ENCODE assay signal across 24 cellular contexts in genomic region chr1:204854286-204854685, GRCh38. TPM values are rescaled to one million over a fixed set of nuclear protein-coding genes. Genes with fewer than 3 reads are reported as not detected.
"Had no signal": no experiment of that assay in that cellular context is flagged by ENCODE, and none has a peak within 500 bp of the region (broad histone marks: within the 10 kb centered on the region; RNA-seq: fewer than 3 reads in every experiment).

No MANE protein-coding gene starts in this region.

- H3K4me1 Mint-ChIP-seq: naive thymus-derived CD4-positive, alpha-beta T cell; stimulated activated naive B cell treated with anti-CD40 and anti-IgM and Interleukin-4, amounts not matched to agents 10 μg/mL and 1 μg/mL and 100 μg/mL, for 72 hours had no signal

- H3K4me3 Mint-ChIP-seq: dendritic cell treated with granulocyte-macrophage colony-stimulating factor and Interleukin-4, amounts not matched to agents 40 ng/mL and 50 ng/mL, for 4 days; endodermal cell; naive thymus-derived CD4-positive, alpha-beta T cell; nephron; neural progenitor cell; stimulated activated naive B cell treated with anti-CD40 and anti-IgM and Interleukin-4, amounts not matched to agents 10 μg/mL and 1 μg/mL and 100 μg/mL, for 72 hours; stimulated activated naive CD8-positive, alpha-beta T cell treated with anti-CD3 and anti-CD28 coated beads, Interleukin-15, Interleukin-2, amounts not matched to agents 100 ng/mL and 50 ng/mL, for 24 hours had no signal

- H3K9me3 Mint-ChIP-seq: dendritic cell treated with granulocyte-macrophage colony-stimulating factor and Interleukin-4, amounts not matched to agents 40 ng/mL and 50 ng/mL, for 4 days; endodermal cell; nephron; neural progenitor cell; stimulated activated naive B cell treated with anti-CD40 and anti-IgM and Interleukin-4, amounts not matched to agents 10 μg/mL and 1 μg/mL and 100 μg/mL, for 72 hours; stimulated activated naive CD8-positive, alpha-beta T cell treated with anti-CD3 and anti-CD28 coated beads, Interleukin-15, Interleukin-2, amounts not matched to agents 100 ng/mL and 50 ng/mL, for 24 hours had no signal

- ATAC-seq: esophagus mucosa; gastroesophageal sphincter; heart left ventricle; left cardiac atrium; left lung; naive thymus-derived CD4-positive, alpha-beta T cell; psoas muscle; right cardiac atrium; stimulated activated naive B cell treated with anti-CD40 and anti-IgM and Interleukin-4, amounts not matched to agents 10 μg/mL and 1 μg/mL and 100 μg/mL, for 72 hours had no signal

- H3K36me3 Mint-ChIP-seq: neural progenitor cell; stimulated activated naive B cell treated with anti-CD40 and anti-IgM and Interleukin-4, amounts not matched to agents 10 μg/mL and 1 μg/mL and 100 μg/mL, for 72 hours had no signal

- H3K27ac Mint-ChIP-seq: dendritic cell treated with granulocyte-macrophage colony-stimulating factor and Interleukin-4, amounts not matched to agents 40 ng/mL and 50 ng/mL, for 4 days; endodermal cell; naive thymus-derived CD4-positive, alpha-beta T cell; nephron; neural progenitor cell; stimulated activated naive B cell treated with anti-CD40 and anti-IgM and Interleukin-4, amounts not matched to agents 10 μg/mL and 1 μg/mL and 100 μg/mL, for 72 hours; stimulated activated naive CD8-positive, alpha-beta T cell treated with anti-CD3 and anti-CD28 coated beads, Interleukin-15, Interleukin-2, amounts not matched to agents 100 ng/mL and 50 ng/mL, for 24 hours had no signal

- DNase-seq: colonic mucosa; effector CD8-positive, alpha-beta T cell; endodermal cell; foreskin fibroblast; heart left ventricle; left cardiac atrium; left lung; mesenchymal stem cell; midbrain; naive thymus-derived CD4-positive, alpha-beta T cell; nucleus accumbens; psoas muscle; right cardiac atrium; spleen; stimulated activated CD4-positive, alpha-beta T cell treated with anti-CD3 and anti-CD28 coated beads, Interleukin-4, amount 100 ng/mL, for 4 hours; stimulated activated naive B cell treated with anti-CD40 and anti-IgM and Interleukin-4, amounts not matched to agents 10 μg/mL and 1 μg/mL and 100 μg/mL, for 72 hours; upper lobe of left lung had no signal

RNA-seq across cellular contexts. Expression of gene NFASC, which starts 16.4 kb away (rescaled TPM):
- total RNA-seq: osteocyte had no signal
